Comparison of ENCODE assay signal across 8 cellular contexts in genomic region chr19:39403331-39404312, GRCh38. TPM values are rescaled to one million over a fixed set of nuclear protein-coding genes. Genes with fewer than 3 reads are reported as not detected.
DNase-seq lines count a peak whose midpoint lies in the region; ATAC-seq and TF ChIP-seq lines count a peak whose summit lies in the region.

No MANE protein-coding gene starts in this region.

- WGBS in ovary, 3 donors = 1 to 2% (median 1%) methylated on average over 35 to 43 of the region's 43 CpGs
- 0 to 1% methylated on average over 25 to 42 of the region's 43 CpGs for WGBS in testis, 2 donors

- H3K4me1 ChIP-seq in HUES48 (ENCODE audit: control insufficient read depth, insufficient read depth, low read length) (peaks cover 29% of the 10 kb centered on the region), ovary (ENCODE audit: insufficient read depth) (peaks cover 3% of the 10 kb centered on the region), testis (peaks cover 33% of the 10 kb centered on the region)

- H3K9ac ChIP-seq in HUES48 (ENCODE audit: low read depth, low read length) = peak overlapping the region; percentile 76

- peak; percentile 58 for DNase-seq in SKM-1 (lab: John Stamatoyannopoulos, UW; ENCODE audit: unreplicated experiment)
- DNase-seq in activated naive CD4-positive, alpha-beta T cell treated with anti-CD3 and anti-CD28 coated beads, Interleukin-2, amount 50 U/mL, for 72 hours (ENCODE audit: low spot score in 2 of 2) = peak; percentile 89 to 99
- peak; percentile 60 for DNase-seq in glutamatergic neuron
- peak; percentile 99 to 100 (median 99) for DNase-seq in ovary
- DNase-seq in testis = peak; percentile 95
- no peak for DNase-seq in globus pallidus (ENCODE audit: low spot score)

- no peaks in the 10 kb centered on the region for H3K9me3 Mint-ChIP-seq in activated naive CD4-positive, alpha-beta T cell treated with anti-CD3 and anti-CD28 coated beads, Interleukin-2, amount 50 U/mL, for 72 hours
- H3K9me3 Mint-ChIP-seq in glutamatergic neuron (ENCODE audit: unreplicated experiment) = peaks cover 19% of the 10 kb centered on the region

- intact Hi-C loops in ovary (cut with DNase I) = loop anchor here in 1 of 4 donors (5.0 kb wide), 1 partner anchor 576 kb away; no protein-coding TSS in a partner anchor
- intact Hi-C loops in testis (cut with DNase I; ENCODE audit: low total_unique reads) = no loop called here

- H3K36me3 Mint-ChIP-seq in activated naive CD4-positive, alpha-beta T cell treated with anti-CD3 and anti-CD28 coated beads, Interleukin-2, amount 50 U/mL, for 72 hours = peaks cover 17 to 18% of the 10 kb centered on the region in 2 donors
- H3K36me3 Mint-ChIP-seq in glutamatergic neuron (ENCODE audit: unreplicated experiment) = no peaks in the 10 kb centered on the region

- peaks cover 21% of the 10 kb centered on the region for H3K4me1 Mint-ChIP-seq in glutamatergic neuron (ENCODE audit: low read depth, unreplicated experiment)

- peaks cover 13% of the 10 kb centered on the region for H3K27me3 Mint-ChIP-seq in glutamatergic neuron (ENCODE audit: unreplicated experiment)

- H3K4me3 ChIP-seq in HUES48 (ENCODE audit: low read depth, low read length) = peak overlapping the region; percentile 68
- peak overlapping the region; percentile 55 for H3K4me3 ChIP-seq in ovary
- peak overlapping the region; percentile 54 to 62 for H3K4me3 ChIP-seq in testis

- TF ChIP-seq EP300 in ovary (IDR thresholded peaks at IDR 0.05) = peak; percentile 99

- no peak for TF ChIP-seq CTCF in glutamatergic neuron (IDR thresholded peaks at IDR 0.05; ENCODE audit: partially characterized antibody, unreplicated experiment)
- no peak for TF ChIP-seq CTCF in ovary (IDR thresholded peaks at IDR 0.05)
- no peak for TF ChIP-seq CTCF in testis (IDR thresholded peaks at IDR 0.05)

- ATAC-seq in activated naive CD4-positive, alpha-beta T cell treated with anti-CD3 and anti-CD28 coated beads, Interleukin-2, amount 50 U/mL, for 72 hours = peak; percentile 34 to 39

- peak overlapping the region; percentile 98 to 99 for H3K27ac Mint-ChIP-seq in activated naive CD4-positive, alpha-beta T cell treated with anti-CD3 and anti-CD28 coated beads, Interleukin-2, amount 50 U/mL, for 72 hours
- peak overlapping the region; percentile 89 for H3K27ac Mint-ChIP-seq in glutamatergic neuron (ENCODE audit: unreplicated experiment)

- H3K9me3 ChIP-seq in HUES48 (ENCODE audit: control insufficient read depth, insufficient read depth, low read length) = no peaks in the 10 kb centered on the region
- no peaks in the 10 kb centered on the region for H3K9me3 ChIP-seq in ovary
- no peaks in the 10 kb centered on the region for H3K9me3 ChIP-seq in testis

- TF ChIP-seq POLR2A in GM15510 (IDR thresholded peaks at IDR 0.05; ENCODE audit: borderline replicate concordance, extremely low read depth, insufficient read length) (peak; percentile 63), ovary (IDR thresholded peaks at IDR 0.05) (peak; percentile 78), testis (IDR thresholded peaks at IDR 0.05) (peak; percentile 12)

- no peaks in the 10 kb centered on the region for H3K27me3 ChIP-seq in HUES48 (ENCODE audit: control insufficient read depth, insufficient read depth, low read length)
- H3K27me3 ChIP-seq in ovary = no peaks in the 10 kb centered on the region
- H3K27me3 ChIP-seq in testis = no peaks in the 10 kb centered on the region

- H3K4me3 Mint-ChIP-seq in glutamatergic neuron (ENCODE audit: unreplicated experiment) = peak overlapping the region; percentile 78

- H3K36me3 ChIP-seq in HUES48 (ENCODE audit: control insufficient read depth, insufficient read depth, low read length) (peaks cover 8% of the 10 kb centered on the region; the same call in 1 of the 2 replicates), ovary (no peaks in the 10 kb centered on the region), testis (ENCODE audit: low read depth, missing control alignments) (no peaks in the 10 kb centered on the region)

- H3K27ac ChIP-seq in HUES48 (ENCODE audit: low read depth, low read length) (peak overlapping the region; percentile 99), ovary (peak overlapping the region; percentile 96 to 99), testis (peak overlapping the region; percentile 95 to 97)

RNA-seq across cellular contexts. Expression of gene ZFP36, which starts 3.0 kb away (rescaled TPM):
- total RNA-seq in activated naive CD4-positive, alpha-beta T cell treated with anti-CD3 and anti-CD28 coated beads, Interleukin-2, amount 50 U/mL, for 72 hours = 100 to 1,000 TPM in 1 of 2 donors, 10 to 100 TPM in 1; 59.7 to 183 TPM
- total RNA-seq in glutamatergic neuron (ENCODE audit: unreplicated experiment) (3.1 TPM), ovary (100 to 1,000 TPM in 6 of 7 donors, 10 to 100 TPM in 1; 78.1 to 995 (median 152) TPM), testis (10 to 100 TPM; 46.4 to 90.9 TPM)
- polyA plus RNA-seq in ovary (100 to 1,000 TPM; 204 to 320 TPM), testis (ENCODE audit: insufficient read depth, low read depth, low replicate concordance) (77.7 TPM)

RNA-seq across cellular contexts. Expression of gene PLEKHG2, which starts 8.8 kb away (rescaled TPM):
- total RNA-seq in activated naive CD4-positive, alpha-beta T cell treated with anti-CD3 and anti-CD28 coated beads, Interleukin-2, amount 50 U/mL, for 72 hours = 10 to 100 TPM; 52.4 to 55.6 TPM
- 205 TPM for total RNA-seq in glutamatergic neuron (ENCODE audit: unreplicated experiment)
- total RNA-seq in ovary = 10 to 100 TPM in 6 of 7 donors, 1 to 10 TPM in 1; 8.6 to 68.0 (median 33.9) TPM
- 10 to 100 TPM; 12.9 to 23.0 TPM for polyA plus RNA-seq in ovary
- total RNA-seq in testis = 10 to 100 TPM; 22.6 to 32.8 TPM
- polyA plus RNA-seq in testis (ENCODE audit: insufficient read depth, low read depth, low replicate concordance) = 29.2 TPM

RNA-seq across cellular contexts. Expression of gene MED29, which starts 12.4 kb away (rescaled TPM):
- total RNA-seq in activated naive CD4-positive, alpha-beta T cell treated with anti-CD3 and anti-CD28 coated beads, Interleukin-2, amount 50 U/mL, for 72 hours = 10 to 100 TPM; 22.2 to 23.6 TPM
- total RNA-seq in glutamatergic neuron (ENCODE audit: unreplicated experiment) = 30.1 TPM
- total RNA-seq in ovary = 10 to 100 TPM; 27.7 to 62.9 (median 59.9) TPM
- polyA plus RNA-seq in ovary = 10 to 100 TPM; 43.5 to 48.8 TPM
- 10 to 100 TPM; 46.1 to 53.5 TPM for total RNA-seq in testis
- 38.9 TPM for polyA plus RNA-seq in testis (ENCODE audit: insufficient read depth, low read depth, low replicate concordance)

RNA-seq across cellular contexts. Expression of gene PAF1, which starts 12.7 kb away (rescaled TPM):
- total RNA-seq in activated naive CD4-positive, alpha-beta T cell treated with anti-CD3 and anti-CD28 coated beads, Interleukin-2, amount 50 U/mL, for 72 hours = 10 to 100 TPM; 42.2 to 58.2 TPM
- total RNA-seq in glutamatergic neuron (ENCODE audit: unreplicated experiment) (36.2 TPM), ovary (10 to 100 TPM; 31.0 to 60.2 (median 47.4) TPM), testis (10 to 100 TPM; 70.7 to 74.6 TPM)
- polyA plus RNA-seq in ovary (10 to 100 TPM; 52.7 to 78.1 TPM), testis (ENCODE audit: insufficient read depth, low read depth, low replicate concordance) (154 TPM)

RNA-seq across cellular contexts. Expression of gene RPS16, which starts 32.1 kb away (rescaled TPM):
- 1,000 to 10,000 TPM; 3,128 to 3,624 TPM for total RNA-seq in activated naive CD4-positive, alpha-beta T cell treated with anti-CD3 and anti-CD28 coated beads, Interleukin-2, amount 50 U/mL, for 72 hours
- 912 TPM for total RNA-seq in glutamatergic neuron (ENCODE audit: unreplicated experiment)
- 1,000 to 10,000 TPM; 3,321 to 5,287 (median 4,531) TPM for total RNA-seq in ovary
- polyA plus RNA-seq in ovary = 1,000 to 10,000 TPM; 2,348 to 7,403 TPM
- 1,000 to 10,000 TPM in 1 of 2 donors, 100 to 1,000 TPM in 1; 628 to 1,122 TPM for total RNA-seq in testis
- polyA plus RNA-seq in testis (ENCODE audit: insufficient read depth, low read depth, low replicate concordance) = 1,146 TPM

Comparison
In these comparisons a context has a peak if more than half of its experiments do, and no peak if none do; other contexts are left out.
1. POLR2A ChIP-seq: peak in every context shown above with its lines; median percentile 78 in ovary; 63 in GM15510; 12 in testis.
2. RNA of gene ZFP36, which starts 3.0 kb away (total RNA-seq): 59.7 to 183 TPM in activated naive CD4-positive, alpha-beta T cell treated with anti-CD3 and anti-CD28 coated beads, Interleukin-2, amount 50 U/mL, for 72 hours, 78.1 to 995 TPM in ovary and 46.4 to 90.9 TPM in testis; 3.1 TPM in glutamatergic neuron (single experiment); every median in the first group is over 10 times any median in the second.
3. Peak in every context shown above with its lines, with median percentiles within 50 percentile points of each other: H3K27ac ChIP-seq and H3K4me3 ChIP-seq.